ENCODE assay signal across 1 cellular context in genomic region chr11:8006349-8006977, GRCh38.
TF ChIP-seq lines count a peak whose summit lies in the region.

No MANE protein-coding gene starts in this region.

TF ChIP-seq in HepG2, 621 proteins besides CTCF, POLR2A, EP300 and RAD21 (continued from another document):
- TF ChIP-seq HNF4A (CRISPR knock-in tag; IDR thresholded peaks at IDR 0.05) (peak; percentile 33), CENPBD1 (CRISPR knock-in tag; IDR thresholded peaks at IDR 0.05; ENCODE audit: borderline replicate concordance, low read depth) (no peak), MAFG (CRISPR knock-in tag; IDR thresholded peaks at IDR 0.05) (no peak), ZSCAN22 (CRISPR knock-in tag; IDR thresholded peaks at IDR 0.05) (no peak), AHR (CRISPR knock-in tag; IDR thresholded peaks at IDR 0.05) (no peak), ZNF34 (CRISPR knock-in tag; IDR thresholded peaks at IDR 0.05; ENCODE audit: borderline replicate concordance) (no peak), ZNF280B (CRISPR knock-in tag; IDR thresholded peaks at IDR 0.05; ENCODE audit: borderline replicate concordance) (no peak), XRCC5 (optimal IDR thresholded peaks at IDR 0.05; ENCODE audit: low read length) (peak; percentile 56), ZNF460 (CRISPR knock-in tag; IDR thresholded peaks at IDR 0.05; ENCODE audit: borderline replicate concordance) (no peak), HNF4G (IDR thresholded peaks at IDR 0.05; ENCODE audit: borderline replicate concordance, low read depth, low read length) (peak; percentile 49; the same call in 1 of the 2 replicates), HNF4G (CRISPR knock-in tag; IDR thresholded peaks at IDR 0.05; ENCODE audit: borderline replicate concordance, low read depth) (no peak), SMC3 (IDR thresholded peaks at IDR 0.05; ENCODE audit: low read length) (peak; percentile 82), ZNF75D (CRISPR knock-in tag; IDR thresholded peaks at IDR 0.05; ENCODE audit: borderline replicate concordance) (no peak), NFE2L1 (CRISPR knock-in tag; IDR thresholded peaks at IDR 0.05; ENCODE audit: borderline replicate concordance) (no peak), NR2F1 (CRISPR knock-in tag; IDR thresholded peaks at IDR 0.05) (peak in 1 of 2 experiments; percentile 40; a peak in 1 of 4 replicates), FOSL2 (CRISPR knock-in tag; IDR thresholded peaks at IDR 0.05) (peak; percentile 49), YEATS2 (CRISPR knock-in tag; IDR thresholded peaks at IDR 0.05; ENCODE audit: borderline replicate concordance) (peak; percentile 27; the same call in 1 of the 2 replicates)
